ENCODE assay signal across 20 cellular contexts in genomic region chr5:178375348-178375747, GRCh38.
"Had no signal": no experiment of that assay in that cellular context is flagged by ENCODE, and none has a peak within 500 bp of the region (broad histone marks: within the 10 kb centered on the region; RNA-seq: fewer than 3 reads in every experiment).

No MANE protein-coding gene starts in this region.

- H3K27me3 ChIP-seq: SJCRH30 had no signal

- DNase-seq: KBM-7, MV-4-11, NCI-H1048, NCI-H1105, NCI-H1417, NCI-H1436 treated with DMSO at 0.1 percent for 48 hours, NCI-H1694, NCI-H187 treated with DMSO at 0.1 percent for 48 hours, NCI-H2029 treated with DMSO at 0.1 percent for 48 hours, NCI-H2227 treated with DMSO at 0.1 percent for 48 hours, NCI-H524, NCI-H526 treated with DMSO at 0.1 percent for 48 hours, NCI-H748 treated with DMSO at 0.1 percent for 48 hours, SHP77 treated with DMSO at 0.1 percent for 48 hours, SJCRH30 had no signal

- H3K27ac ChIP-seq: RWPE1, SJCRH30 had no signal

- H3K36me3 ChIP-seq: SJCRH30 had no signal

- H3K9me3 ChIP-seq: SJCRH30 had no signal

- H3K4me1 ChIP-seq: SJCRH30 had no signal

- ATAC-seq: Panc1, PC-3, Right ventricle myocardium inferior, SK-N-SH treated with all-trans-retinoic acid at 6 μM for 48 hours had no signal

- H3K4me3 ChIP-seq: SJCRH30 had no signal
